9 cellular contexts compared by ENCODE assay signal in genomic region chr9:108535526-108535925, GRCh38.
A peak's percentile ranks its signal among the peaks of the same experiment; 100 is the strongest.
DNase-seq lines count a peak whose midpoint lies in the region; ATAC-seq, FAIRE-seq and TF ChIP-seq lines count a peak whose summit lies in the region.
"Had no signal": no experiment of that assay in that cellular context is flagged by ENCODE, and none has a peak within 500 bp of the region (broad histone marks: within the 10 kb centered on the region; RNA-seq: fewer than 3 reads in every experiment).

No MANE protein-coding gene starts in this region.

- no peak overlapping the region for H3K4me3 Mint-ChIP-seq in Caco-2 (ENCODE audit: unreplicated experiment)

- CTCF ChIA-PET in Caco-2 (lab: Charles Lee), result no interaction called here
- CTCF ChIA-PET in Panc1 (lab: Charles Lee), result no interaction called here

- no peak overlapping the region for H3K4me3 ChIP-seq in Caco-2 (ENCODE audit: low read depth, low read length)
- no peak overlapping the region for H3K4me3 ChIP-seq in Panc1 (ENCODE audit: low read depth in 2 of 2, low read length in 2 of 2)

- H3K27me3 ChIP-seq in Caco-2 (replicated peaks; ENCODE audit: control insufficient read depth, insufficient read depth, low read length) (no peaks in the 10 kb centered on the region), Panc1 (ENCODE audit: control insufficient read depth, insufficient read depth, low read length) (no peaks in the 10 kb centered on the region)

- H3K36me3 ChIP-seq in Caco-2 (ENCODE audit: control insufficient read depth, insufficient read depth, low read length), result no peaks in the 10 kb centered on the region
- no peaks in the 10 kb centered on the region for H3K36me3 ChIP-seq in Panc1 (ENCODE audit: control insufficient read depth, insufficient read depth, low read length)

- peak; percentile 33 for FAIRE-seq in H54 (lab: Jason Lieb, UNC)

- H3K9me3 Mint-ChIP-seq in Caco-2 (ENCODE audit: unreplicated experiment), result peaks cover 8% of the 10 kb centered on the region

- TF ChIP-seq CTCF in Caco-2 (IDR thresholded peaks at IDR 0.05; ENCODE audit: insufficient read depth in 1 of 2, low read depth in 1 of 2, low read length in 1 of 2, severe bottlenecking in 1 of 2, unreplicated experiment in 1 of 2), result peak; percentile 38 to 51
- peak; percentile 28 for TF ChIP-seq CTCF in Panc1 (IDR thresholded peaks at IDR 0.05)

- no peaks in the 10 kb centered on the region for H3K9me3 ChIP-seq in Caco-2
- H3K9me3 ChIP-seq in Panc1 (ENCODE audit: control insufficient read depth, insufficient read depth, low read depth, low read length), result no peaks in the 10 kb centered on the region

- no peak for TF ChIP-seq POLR2A in H54 (IDR thresholded peaks at IDR 0.05; ENCODE audit: low read depth, low read length)

- ATAC-seq in Panc1, result no peak
- no peak for ATAC-seq in HG03460 (IDR thresholded peaks at IDR 0.05; ENCODE audit: unreplicated experiment)
- ATAC-seq in HG03457 (IDR thresholded peaks at IDR 0.05; ENCODE audit: unreplicated experiment), result no peak
- no peak for ATAC-seq in HG02763 (IDR thresholded peaks at IDR 0.05; ENCODE audit: unreplicated experiment)

- H3K4me1 ChIP-seq in Caco-2, result peaks cover 8% of the 10 kb centered on the region
- no peaks in the 10 kb centered on the region for H3K4me1 ChIP-seq in Panc1 (ENCODE audit: control insufficient read depth, insufficient read depth, low read length)

- H3K27ac Mint-ChIP-seq in Caco-2 (ENCODE audit: unreplicated experiment), result no peak overlapping the region

- BruUV-seq in Caco-2 (replicated peaks; lab: Mats Ljungman, UMichigan), result no TSS peak
- no TSS peak for BruUV-seq in Panc1 (replicated peaks; lab: Mats Ljungman, UMichigan)

- intact Hi-C loops in Caco-2 (cut with micrococcal nuclease; ENCODE audit: unreplicated experiment), result no loop called here
- intact Hi-C loops in Panc1 (cut with micrococcal nuclease; ENCODE audit: unreplicated experiment), result no loop called here

- peaks cover 12% of the 10 kb centered on the region for H3K4me1 Mint-ChIP-seq in Caco-2 (ENCODE audit: low read depth, unreplicated experiment)

- H3K27ac ChIP-seq in Panc1 (ENCODE audit: low read length), result no peak overlapping the region

- DNase-seq in Caco-2 (peak in 1 of 2 experiments; percentile 25), H54 (ENCODE audit: insufficient read length, low spot score) (no peak), Panc1 (ENCODE audit: low read depth, low spot score) (no peak), iPS-NIHi11 (ENCODE audit: low spot score) (peak; percentile 47), UCSD-AML1 (lab: John Stamatoyannopoulos, UW; ENCODE audit: unreplicated experiment) (no peak)
- DNase-seq: activated CD4-positive, alpha-beta T cell treated with anti-CD3 and anti-CD28 coated beads, Interleukin-2, amount 50 U/mL, for 4 hours had no signal

- peaks cover 2% of the 10 kb centered on the region for H3K27me3 Mint-ChIP-seq in Caco-2 (ENCODE audit: insufficient read depth, unreplicated experiment)

- no peaks in the 10 kb centered on the region for H3K36me3 Mint-ChIP-seq in Caco-2 (ENCODE audit: insufficient read depth, unreplicated experiment)

- in situ Hi-C loops in Panc1 (cut with HindIII; ENCODE audit: low pct_unique_long_range_greater_than_20kb, low sequenced_read_pairs), result no loop called here

- POLR2A ChIA-PET in Caco-2 (lab: Charles Lee) (no interaction called here), Panc1 (lab: Charles Lee) (no interaction called here)
